Comparison of ENCODE assay signal across 18 cellular contexts in genomic region chr5:85838781-85839180, GRCh38.
"Had no signal": no experiment of that assay in that cellular context is flagged by ENCODE, and none has a peak within 500 bp of the region (broad histone marks: within the 10 kb centered on the region; RNA-seq: fewer than 3 reads in every experiment).

No MANE protein-coding gene starts in this region.

- DNase-seq: colonic mucosa; cortex of kidney; dermis blood vessel endothelial cell; dorsolateral prefrontal cortex; effector CD4-positive, alpha-beta T cell; effector CD8-positive, alpha-beta T cell; effector memory CD4-positive, alpha-beta T cell; effector memory CD8-positive, alpha-beta T cell; endodermal cell; erythroblast; esophagus squamous epithelium; foreskin fibroblast; foreskin keratinocyte; foreskin melanocyte; gastrocnemius medialis; glutamatergic neuron; heart left ventricle; heart right ventricle had no signal
